In genomic region chr7:133252506-133252857, GRCh38 we compare ENCODE assay signal across 8 cellular contexts. TPM values are rescaled to one million over a fixed set of nuclear protein-coding genes. Genes with fewer than 3 reads are reported as not detected.
DNase-seq lines count a peak whose midpoint lies in the region; FAIRE-seq and TF ChIP-seq lines count a peak whose summit lies in the region.

No MANE protein-coding gene starts in this region.

- peaks cover 10% of the 10 kb centered on the region for H3K9me3 ChIP-seq in left ventricle myocardium inferior (replicated peaks)
- no peaks in the 10 kb centered on the region for H3K9me3 ChIP-seq in mesodermal cell (ENCODE audit: control insufficient read depth, low read length)
- H3K9me3 ChIP-seq in vagina: no peaks in the 10 kb centered on the region

- peaks cover 8% of the 10 kb centered on the region for H3K36me3 Mint-ChIP-seq in activated CD4-positive, alpha-beta memory T cell treated with anti-CD3 and anti-CD28 coated beads for 36 hours

- H3K27me3 ChIP-seq in left ventricle myocardium inferior (ENCODE audit: low read depth) (no peaks in the 10 kb centered on the region), vagina (no peaks in the 10 kb centered on the region)

- DNase-seq in left ventricle myocardium inferior (no peak), cardiac septum (ENCODE audit: low spot score) (no peak), vagina (ENCODE audit: extremely low spot score in 2 of 2) (no peak), NCI-H1092 treated with DMSO at 0.1 percent for 48 hours (lab: John Stamatoyannopoulos, UW) (no peak), frontal cortex (ENCODE audit: low spot score in 2 of 2) (no peak), SKM-1 (lab: John Stamatoyannopoulos, UW; ENCODE audit: unreplicated experiment) (no peak)
- DNase-seq in activated CD4-positive, alpha-beta memory T cell treated with anti-CD3 and anti-CD28 coated beads for 36 hours: no peak

- TF ChIP-seq CTCF in left ventricle myocardium inferior (IDR thresholded peaks at IDR 0.05; ENCODE audit: borderline replicate concordance): no peak
- TF ChIP-seq CTCF in vagina (IDR thresholded peaks at IDR 0.05): no peak

- intact Hi-C loops in left ventricle myocardium inferior (cut with micrococcal nuclease) (no loop called here), cardiac septum (cut with DNase I) (no loop called here), vagina (cut with DNase I) (no loop called here)
- intact Hi-C loops in activated CD4-positive, alpha-beta memory T cell treated with anti-CD3 and anti-CD28 coated beads for 36 hours (cut with micrococcal nuclease): loop anchor here (1.0 to 10.0 kb wide), 3 partner anchors 875 to 1202 kb away; partner anchors contain the start of genes AKR1B1 and LRGUK

- no peaks in the 10 kb centered on the region for H3K9me3 Mint-ChIP-seq in activated CD4-positive, alpha-beta memory T cell treated with anti-CD3 and anti-CD28 coated beads for 36 hours

- H3K27ac Mint-ChIP-seq in activated CD4-positive, alpha-beta memory T cell treated with anti-CD3 and anti-CD28 coated beads for 36 hours: peak overlapping the region; percentile 23

- no peaks in the 10 kb centered on the region for H3K27me3 Mint-ChIP-seq in activated CD4-positive, alpha-beta memory T cell treated with anti-CD3 and anti-CD28 coated beads for 36 hours

- CTCF ChIA-PET in activated CD4-positive, alpha-beta memory T cell treated with anti-CD3 and anti-CD28 coated beads for 36 hours (lab: Charles Lee): no interaction called here

- POLR2A ChIA-PET in activated CD4-positive, alpha-beta memory T cell treated with anti-CD3 and anti-CD28 coated beads for 36 hours (lab: Charles Lee): no interaction called here

- H3K4me3 ChIP-seq in left ventricle myocardium inferior (peak overlapping the region; percentile 88), mesodermal cell (ENCODE audit: extremely low read depth, insufficient read depth, low read length, poor library complexity, severe bottlenecking) (peak overlapping the region; percentile 97), vagina (peak overlapping the region; percentile 91 to 92)

- no peak for FAIRE-seq in frontal cortex (lab: Jason Lieb, UNC)

- H3K27ac ChIP-seq in left ventricle myocardium inferior (replicated peaks) (no peak overlapping the region), mesodermal cell (ENCODE audit: low read depth, low read length, severe bottlenecking) (no peak overlapping the region), vagina (no peak overlapping the region)

- H3K4me1 ChIP-seq in left ventricle myocardium inferior (peaks cover 32% of the 10 kb centered on the region), mesodermal cell (ENCODE audit: control insufficient read depth, insufficient read depth, low read length, poor library complexity, severe bottlenecking) (no peaks in the 10 kb centered on the region), vagina (peaks cover 23% of the 10 kb centered on the region)

- peak overlapping the region; percentile 89 for H3K4me3 Mint-ChIP-seq in activated CD4-positive, alpha-beta memory T cell treated with anti-CD3 and anti-CD28 coated beads for 36 hours

- TF ChIP-seq POLR2A in vagina (IDR thresholded peaks at IDR 0.05): no peak

- WGBS in mesodermal cell (ENCODE audit: insufficient coverage in 2 of 2), 2 experiments: no CpG with 5 or more reads among the region's 3 CpGs

- peaks cover 28% of the 10 kb centered on the region for H3K4me1 Mint-ChIP-seq in activated CD4-positive, alpha-beta memory T cell treated with anti-CD3 and anti-CD28 coated beads for 36 hours (ENCODE audit: low read depth)

- H3K36me3 ChIP-seq in left ventricle myocardium inferior (no peaks in the 10 kb centered on the region), mesodermal cell (ENCODE audit: control insufficient read depth, insufficient read depth, low read length) (peaks cover 9% of the 10 kb centered on the region), vagina (no peaks in the 10 kb centered on the region)

RNA-seq across cellular contexts. Expression of gene EXOC4, which starts 0.4 kb away (rescaled TPM):
- total RNA-seq in left ventricle myocardium inferior (33.8 TPM), cardiac septum (30.8 TPM), vagina (99.2 TPM), frontal cortex (286 TPM)
- total RNA-seq in activated CD4-positive, alpha-beta memory T cell treated with anti-CD3 and anti-CD28 coated beads for 36 hours: 10 to 100 TPM; 55.8 to 60.8 TPM
- polyA plus RNA-seq in mesodermal cell (2013, experiment 1 of 2): 56.8 TPM
- polyA plus RNA-seq in mesodermal cell (2013, experiment 2 of 2): 55.0 TPM
